In genomic region chr2:182541268-182541667, GRCh38 we compare ENCODE assay signal across 14 cellular contexts.
DNase-seq lines count a peak whose midpoint lies in the region; ATAC-seq and TF ChIP-seq lines count a peak whose summit lies in the region.
"Had no signal": no experiment of that assay in that cellular context is flagged by ENCODE, and none has a peak within 500 bp of the region (broad histone marks: within the 10 kb centered on the region; RNA-seq: fewer than 3 reads in every experiment).

No MANE protein-coding gene starts in this region.

- no peaks in the 10 kb centered on the region for H3K9me3 Mint-ChIP-seq in WTC11
- H3K9me3 Mint-ChIP-seq: CD8-positive, alpha-beta memory T cell; nephron progenitor cell had no signal

- no peak overlapping the region for H3K27ac ChIP-seq in gastroesophageal sphincter

- CTCF ChIA-PET in WTC11 (lab: Charles Lee) = no interaction called here

- no peak for TF ChIP-seq EP300 in gastroesophageal sphincter (IDR thresholded peaks at IDR 0.05)

- H3K27me3 Mint-ChIP-seq in WTC11 (ENCODE audit: low read depth) = no peaks in the 10 kb centered on the region
- H3K27me3 Mint-ChIP-seq: CD8-positive, alpha-beta memory T cell had no signal

- intact Hi-C loops in posterior cingulate gyrus (cut with DNase I) (no loop called here), mucosa of descending colon (cut with DNase I, micrococcal nuclease) (no loop called here)

- H3K9me3 ChIP-seq in gastroesophageal sphincter (no peaks in the 10 kb centered on the region), mucosa of descending colon (no peaks in the 10 kb centered on the region)

- POLR2A ChIA-PET in WTC11 (lab: Charles Lee) = no interaction called here

- no peak overlapping the region for H3K4me3 Mint-ChIP-seq in WTC11
- H3K4me3 Mint-ChIP-seq: CD8-positive, alpha-beta memory T cell; nephron progenitor cell had no signal

- no peaks in the 10 kb centered on the region for H3K36me3 Mint-ChIP-seq in WTC11
- H3K36me3 Mint-ChIP-seq: CD8-positive, alpha-beta memory T cell had no signal

- peaks cover 0 to 11% (median 0%) of the 10 kb centered on the region in 3 donors for H3K4me1 ChIP-seq in gastroesophageal sphincter
- peaks cover 7% of the 10 kb centered on the region for H3K4me1 ChIP-seq in mucosa of descending colon (ENCODE audit: low read depth)

- TF ChIP-seq POLR2A in gastroesophageal sphincter (IDR thresholded peaks at IDR 0.05) = no peak

- peak; percentile 41 for DNase-seq in SKM-1 treated with dmso at 0.1 percent for 144 hours (lab: John Stamatoyannopoulos, UW; ENCODE audit: unreplicated experiment)
- DNase-seq in WTC11 (ENCODE audit: low spot score) = no peak
- DNase-seq in posterior cingulate gyrus = no peak
- no peak for DNase-seq in mucosa of descending colon
- DNase-seq: CD8-positive, alpha-beta memory T cell; effector memory CD4-positive, alpha-beta T cell; left colon; NCI-H345; nephron progenitor cell; stimulated activated CD8-positive, alpha-beta memory T cell treated with anti-CD3 and anti-CD28 coated beads, Interleukin-4, amount 100 ng/mL, for 48 hours had no signal

- TF ChIP-seq CTCF in gastroesophageal sphincter (IDR thresholded peaks at IDR 0.05) = no peak
- TF ChIP-seq CTCF in WTC11 (IDR thresholded peaks at IDR 0.05) = no peak
- TF ChIP-seq CTCF in mucosa of descending colon (IDR thresholded peaks at IDR 0.05) = no peak

- no peak overlapping the region for H3K4me3 ChIP-seq in gastroesophageal sphincter
- H3K4me3 ChIP-seq in mucosa of descending colon = no peak overlapping the region

- H3K36me3 ChIP-seq in gastroesophageal sphincter (no peaks in the 10 kb centered on the region), mucosa of descending colon (ENCODE audit: low read depth) (no peaks in the 10 kb centered on the region)

- no peaks in the 10 kb centered on the region for H3K27me3 ChIP-seq in gastroesophageal sphincter

- H3K27ac Mint-ChIP-seq in WTC11 = no peak overlapping the region
- H3K27ac Mint-ChIP-seq: CD8-positive, alpha-beta memory T cell; nephron progenitor cell had no signal

- H3K4me1 Mint-ChIP-seq in WTC11 = no peaks in the 10 kb centered on the region
- H3K4me1 Mint-ChIP-seq: CD8-positive, alpha-beta memory T cell had no signal

- peak; percentile 56 for ATAC-seq in GM18867 (IDR thresholded peaks at IDR 0.05; ENCODE audit: unreplicated experiment)
- peak; percentile 80 for ATAC-seq in GM21526 (IDR thresholded peaks at IDR 0.05; ENCODE audit: low FRiP score, unreplicated experiment)
- peak; percentile 70 for ATAC-seq in HG03103 (IDR thresholded peaks at IDR 0.05; ENCODE audit: low read depth, unreplicated experiment)
- no peak for ATAC-seq in gastroesophageal sphincter
- ATAC-seq in WTC11 = no peak
- ATAC-seq in mucosa of descending colon = no peak
- ATAC-seq: left colon had no signal

TF ChIP-seq in WTC11, 78 proteins besides CTCF, POLR2A, EP300 and RAD21:
- TF ChIP-seq PREB (CRISPR knock-in tag; IDR thresholded peaks at IDR 0.05; ENCODE audit: borderline replicate concordance) = no peak

Comparison
In these comparisons a context has a peak if more than half of its experiments do, and no peak if none do; other contexts are left out.
1. ATAC-seq: peak in GM18867 (single experiment), GM21526 (single experiment) and HG03103 (single experiment); none in gastroesophageal sphincter (single experiment), WTC11 (single experiment) and mucosa of descending colon (single experiment).